Comparison of ENCODE assay signal across 23 cellular contexts in genomic region chr5:148343049-148343413, GRCh38. TPM values are rescaled to one million over a fixed set of nuclear protein-coding genes. Genes with fewer than 3 reads are reported as not detected.
DNase-seq lines count a peak whose midpoint lies in the region; ATAC-seq, FAIRE-seq and TF ChIP-seq lines count a peak whose summit lies in the region.
"Had no signal": no experiment of that assay in that cellular context is flagged by ENCODE, and none has a peak within 500 bp of the region (broad histone marks: within the 10 kb centered on the region; RNA-seq: fewer than 3 reads in every experiment).

No MANE protein-coding gene starts in this region.

- DNase-seq in A172 (ENCODE audit: low spot score) (peak; percentile 61), MG63 (peak; percentile 66), colonic mucosa (peak; percentile 78), kidney (peak; percentile 15), SHP77 treated with DMSO at 0.1 percent for 48 hours (lab: John Stamatoyannopoulos, UW) (no peak), NCI-H2029 (lab: John Stamatoyannopoulos, UW) (no peak)
- no peak for DNase-seq in stimulated activated CD8-positive, alpha-beta memory T cell treated with anti-CD3 and anti-CD28 coated beads, Interleukin-4, amount 100 ng/mL, for 48 hours
- DNase-seq: activated CD4-positive, alpha-beta T cell treated with anti-CD3 and anti-CD28 coated beads, Interleukin-2, amount 10 ng/mL, durations not matched to agents 24 days and 14 days; activated CD8-positive, alpha-beta memory T cell treated with anti-CD3 and anti-CD28 coated beads, Interleukin-2, amount 50 U/mL, for 48 hours; activated gamma-delta T cell treated with Interleukin-2 at 50 U/mL for 16 hours; amygdala; central memory CD4-positive, alpha-beta T cell; DMS153; GOT3; NCI-H1092 treated with DMSO at 0.1 percent for 48 hours; NCI-H69 had no signal

- H3K36me3 ChIP-seq in MG63 (no peaks in the 10 kb centered on the region), colonic mucosa (no peaks in the 10 kb centered on the region), kidney (ENCODE audit: control insufficient read depth in 1 of 2, insufficient read depth in 2 of 2, low read length in 2 of 2) (no peaks in the 10 kb centered on the region)
- H3K36me3 ChIP-seq: prostate gland, thyroid gland had no signal

- no peak overlapping the region for H3K9ac ChIP-seq in colonic mucosa (ENCODE audit: low read depth in 2 of 2, low read length in 2 of 2)
- no peak overlapping the region for H3K9ac ChIP-seq in kidney (ENCODE audit: low read length in 2 of 2)

- H3K27me3 ChIP-seq in MG63 (no peaks in the 10 kb centered on the region), colonic mucosa (no peaks in the 10 kb centered on the region)
- H3K27me3 ChIP-seq: thyroid gland had no signal

- H3K4me1 ChIP-seq in colonic mucosa (no peaks in the 10 kb centered on the region), kidney (ENCODE audit: control insufficient read depth in 1 of 2, insufficient read depth in 1 of 2, low read depth in 1 of 2, low read length in 2 of 2) (no peaks in the 10 kb centered on the region)
- H3K4me1 ChIP-seq: A549, prostate gland had no signal

- H3K27ac ChIP-seq in colonic mucosa (no peak overlapping the region), kidney (ENCODE audit: low read depth in 2 of 2, low read length in 2 of 2) (no peak overlapping the region)
- H3K27ac ChIP-seq: A549, C4-2B, prostate gland, thyroid gland had no signal

- TF ChIP-seq CTCF in colonic mucosa (IDR thresholded peaks at IDR 0.05) = no peak
- no peak for TF ChIP-seq CTCF in kidney (IDR thresholded peaks at IDR 0.05; ENCODE audit: borderline replicate concordance, extremely low read depth, insufficient read depth)

- no peak overlapping the region for H3K4me3 ChIP-seq in MG63
- H3K4me3 ChIP-seq in colonic mucosa = no peak overlapping the region
- no peak overlapping the region for H3K4me3 ChIP-seq in kidney (ENCODE audit: low read length in 2 of 2)
- H3K4me3 ChIP-seq: A549, prostate gland, thyroid gland had no signal

- FAIRE-seq in kidney (lab: Jason Lieb, UNC) = no peak
- FAIRE-seq: A549 had no signal

- no peak for ATAC-seq in SK-N-SH treated with all-trans-retinoic acid at 6 μM for 48 hours
- ATAC-seq: A549, Panc1 had no signal

- H3K9me3 ChIP-seq in MG63 (no peaks in the 10 kb centered on the region), colonic mucosa (no peaks in the 10 kb centered on the region), kidney (ENCODE audit: control insufficient read depth in 1 of 2, low read length in 2 of 2) (no peaks in the 10 kb centered on the region)
- H3K9me3 ChIP-seq: A549, prostate gland, thyroid gland had no signal

- intact Hi-C loops in colonic mucosa (cut with DNase I) (no loop called here), kidney (cut with DNase I) (no loop called here)

TF ChIP-seq in SK-N-SH treated with all-trans-retinoic acid at 6 μM for 48 hours, 23 proteins besides CTCF, POLR2A, EP300 and RAD21:
- TF ChIP-seq, protein P1, sequence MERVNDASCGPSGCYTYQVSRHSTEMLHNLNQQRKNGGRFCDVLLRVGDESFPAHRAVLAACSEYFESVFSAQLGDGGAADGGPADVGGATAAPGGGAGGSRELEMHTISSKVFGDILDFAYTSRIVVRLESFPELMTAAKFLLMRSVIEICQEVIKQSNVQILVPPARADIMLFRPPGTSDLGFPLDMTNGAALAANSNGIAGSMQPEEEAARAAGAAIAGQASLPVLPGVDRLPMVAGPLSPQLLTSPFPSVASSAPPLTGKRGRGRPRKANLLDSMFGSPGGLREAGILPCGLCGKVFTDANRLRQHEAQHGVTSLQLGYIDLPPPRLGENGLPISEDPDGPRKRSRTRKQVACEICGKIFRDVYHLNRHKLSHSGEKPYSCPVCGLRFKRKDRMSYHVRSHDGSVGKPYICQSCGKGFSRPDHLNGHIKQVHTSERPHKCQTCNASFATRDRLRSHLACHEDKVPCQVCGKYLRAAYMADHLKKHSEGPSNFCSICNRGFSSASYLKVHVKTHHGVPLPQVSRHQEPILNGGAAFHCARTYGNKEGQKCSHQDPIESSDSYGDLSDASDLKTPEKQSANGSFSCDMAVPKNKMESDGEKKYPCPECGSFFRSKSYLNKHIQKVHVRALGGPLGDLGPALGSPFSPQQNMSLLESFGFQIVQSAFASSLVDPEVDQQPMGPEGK (CRISPR knock-in tag; IDR thresholded peaks at IDR 0.05; ENCODE audit: borderline replicate concordance) = no peak
- TF ChIP-seq ISL1 (CRISPR knock-in tag; IDR thresholded peaks at IDR 0.05) = no peak
- no peak for TF ChIP-seq GLIS3 (CRISPR knock-in tag; IDR thresholded peaks at IDR 0.05)
- no peak for TF ChIP-seq RARB (CRISPR knock-in tag; IDR thresholded peaks at IDR 0.05)
- no peak for TF ChIP-seq ZNF565 (CRISPR knock-in tag; conservative IDR thresholded peaks at IDR 0.05; ENCODE audit: low read depth)
- no peak for TF ChIP-seq CSDC2 (CRISPR knock-in tag; IDR thresholded peaks at IDR 0.05)
- no peak for TF ChIP-seq BACH2 (CRISPR knock-in tag; IDR thresholded peaks at IDR 0.05; ENCODE audit: borderline replicate concordance)
- no peak for TF ChIP-seq SNAI2 (CRISPR knock-in tag; IDR thresholded peaks at IDR 0.05)
- no peak for TF ChIP-seq ZC3H10 (CRISPR knock-in tag; IDR thresholded peaks at IDR 0.05)
- TF ChIP-seq POU6F1 (CRISPR knock-in tag; IDR thresholded peaks at IDR 0.05; ENCODE audit: borderline replicate concordance, low read depth) = no peak
- no peak for TF ChIP-seq TOX (CRISPR knock-in tag; IDR thresholded peaks at IDR 0.05; ENCODE audit: borderline replicate concordance)
- no peak for TF ChIP-seq OSR1 (CRISPR knock-in tag; IDR thresholded peaks at IDR 0.05)
- TF ChIP-seq ESRRG (CRISPR knock-in tag; IDR thresholded peaks at IDR 0.05) = no peak
- TF ChIP-seq, protein P2, sequence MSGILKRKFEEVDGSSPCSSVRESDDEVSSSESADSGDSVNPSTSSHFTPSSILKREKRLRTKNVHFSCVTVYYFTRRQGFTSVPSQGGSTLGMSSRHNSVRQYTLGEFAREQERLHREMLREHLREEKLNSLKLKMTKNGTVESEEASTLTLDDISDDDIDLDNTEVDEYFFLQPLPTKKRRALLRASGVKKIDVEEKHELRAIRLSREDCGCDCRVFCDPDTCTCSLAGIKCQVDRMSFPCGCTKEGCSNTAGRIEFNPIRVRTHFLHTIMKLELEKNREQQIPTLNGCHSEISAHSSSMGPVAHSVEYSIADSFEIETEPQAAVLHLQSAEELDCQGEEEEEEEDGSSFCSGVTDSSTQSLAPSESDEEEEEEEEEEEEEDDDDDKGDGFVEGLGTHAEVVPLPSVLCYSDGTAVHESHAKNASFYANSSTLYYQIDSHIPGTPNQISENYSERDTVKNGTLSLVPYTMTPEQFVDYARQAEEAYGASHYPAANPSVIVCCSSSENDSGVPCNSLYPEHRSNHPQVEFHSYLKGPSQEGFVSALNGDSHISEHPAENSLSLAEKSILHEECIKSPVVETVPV (CRISPR knock-in tag; IDR thresholded peaks at IDR 0.05) = no peak
- TF ChIP-seq ARNTL (CRISPR knock-in tag; IDR thresholded peaks at IDR 0.05; ENCODE audit: borderline replicate concordance, low read depth) = no peak

RNA-seq across cellular contexts. Expression of gene SPINK9, which starts 7.7 kb away (rescaled TPM):
- total RNA-seq in A172 (2014; rRNA removed; shearing (Covaris generic)) = not detected in 2 replicates
- not detected in 2 replicates for total RNA-seq in MG63 (2014; rRNA removed; shearing (Covaris generic); ENCODE audit: low replicate concordance)
- total RNA-seq in colonic mucosa (not detected), kidney (not detected)
- polyA plus RNA-seq in kidney (ENCODE audit: insufficient read depth, low read depth, low replicate concordance) = not detected
- total RNA-seq: activated CD4-positive, alpha-beta T cell treated with anti-CD3 and anti-CD28 coated beads, Interleukin-2, amount 10 ng/mL, durations not matched to agents 24 days and 14 days; kidney epithelial cell; prostate gland; thyroid gland had no signal
- polyA plus RNA-seq: A549 had no signal

RNA-seq across cellular contexts. Expression of gene SPINK7, which starts 30.8 kb away (rescaled TPM):
- total RNA-seq in A172 (2014; rRNA removed; shearing (Covaris generic)) = not detected in 2 replicates
- total RNA-seq in MG63 (2014; rRNA removed; shearing (Covaris generic); ENCODE audit: low replicate concordance) = not detected in 2 replicates
- total RNA-seq in colonic mucosa = not detected
- not detected for total RNA-seq in kidney
- 1.8 TPM for polyA plus RNA-seq in kidney (ENCODE audit: insufficient read depth, low read depth, low replicate concordance)
- total RNA-seq: activated CD4-positive, alpha-beta T cell treated with anti-CD3 and anti-CD28 coated beads, Interleukin-2, amount 10 ng/mL, durations not matched to agents 24 days and 14 days; kidney epithelial cell; prostate gland; thyroid gland had no signal
- polyA plus RNA-seq: A549 had no signal

RNA-seq across cellular contexts. Expression of gene FBXO38, which starts 40.7 kb away (rescaled TPM):
- total RNA-seq in A172 (2014; rRNA removed; shearing (Covaris generic)) = 40.9 and 48.6 TPM in 2 replicates
- 29.4 and 52.7 TPM in 2 replicates for total RNA-seq in MG63 (2014; rRNA removed; shearing (Covaris generic); ENCODE audit: low replicate concordance)
- total RNA-seq in colonic mucosa (10 to 100 TPM; 38.2 to 45.1 TPM), kidney (45.9 TPM)
- polyA plus RNA-seq in kidney (ENCODE audit: insufficient read depth, low read depth, low replicate concordance) = 9.6 TPM

Comparison
In these comparisons a context has a peak if more than half of its experiments do, and no peak if none do; other contexts are left out.
1. DNase-seq: peak in A172 (single experiment), MG63 (single experiment), colonic mucosa (single experiment) and kidney (single experiment); none in stimulated activated CD8-positive, alpha-beta memory T cell treated with anti-CD3 and anti-CD28 coated beads, Interleukin-4, amount 100 ng/mL, for 48 hours (single experiment), SHP77 treated with DMSO at 0.1 percent for 48 hours (single experiment) and NCI-H2029 (single experiment).